Comparison of ENCODE assay signal across 8 cellular contexts in the genomic region with DNA sequence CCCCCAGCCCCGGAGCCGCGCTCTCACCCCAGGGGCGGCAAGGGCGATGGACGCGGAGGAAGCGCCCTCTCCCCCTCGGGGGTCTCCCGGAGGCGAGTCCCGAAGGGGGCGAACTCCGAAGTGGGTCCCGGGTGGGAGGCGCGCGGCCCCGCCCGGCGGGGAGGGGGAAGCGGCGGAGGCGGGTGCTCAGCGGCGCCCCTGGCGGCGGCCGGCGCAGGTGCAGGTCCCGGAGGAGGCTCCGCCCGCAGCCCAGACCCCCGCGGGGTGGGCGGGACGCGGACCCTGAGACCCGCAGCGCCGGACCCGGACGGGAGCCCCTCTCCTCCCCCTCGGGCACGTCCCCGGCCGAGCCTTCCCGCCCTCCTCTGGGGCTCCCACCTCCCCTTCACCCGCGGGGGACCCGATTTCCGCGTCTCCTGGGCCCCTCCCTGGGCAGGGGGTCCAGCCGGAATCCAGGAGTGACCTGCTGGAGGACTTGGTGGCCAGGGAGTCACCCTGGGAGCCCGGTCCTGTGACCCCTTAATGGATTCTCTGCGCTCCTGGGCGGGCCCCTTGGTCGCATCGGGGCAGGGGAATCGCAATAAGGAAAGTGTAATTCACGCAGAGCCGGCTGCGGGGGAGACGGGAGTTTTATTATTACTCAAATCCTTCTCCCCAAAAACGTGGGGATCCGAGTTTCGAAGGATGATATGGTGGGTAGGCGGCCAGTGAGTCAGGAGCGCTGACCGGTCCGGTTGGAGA. TPM values are rescaled to one million over a fixed set of nuclear protein-coding genes. Genes with fewer than 3 reads are reported as not detected.
DNase-seq lines count a peak whose midpoint lies in the region; ATAC-seq, FAIRE-seq and TF ChIP-seq lines count a peak whose summit lies in the region.
"Not testable (repeated sequence)": the region's sequence is repeated elsewhere in the genome, so short reads cannot be mapped to it uniquely, and the experiment has no call there.
"Had no signal": no experiment of that assay in that cellular context is flagged by ENCODE, and none has a peak within 500 bp of the region (broad histone marks: within the 10 kb centered on the region; RNA-seq: fewer than 3 reads in every experiment).

No MANE protein-coding gene starts in this region.

- not testable (repeated sequence) for H2BK5ac ChIP-seq in mesendoderm (ENCODE audit: low read length)

- peaks cover 56% of the 10 kb centered on the region for H3K4me1 Mint-ChIP-seq in WTC11
- H3K4me1 Mint-ChIP-seq in astrocyte (ENCODE audit: low read depth, unreplicated experiment): peaks cover 25% of the 10 kb centered on the region

- not testable (repeated sequence) for H3K9me3 Mint-ChIP-seq in WTC11; astrocyte (ENCODE audit: unreplicated experiment)

- not testable (repeated sequence) for TF ChIP-seq CTCF in WTC11 (IDR thresholded peaks at IDR 0.05); astrocyte (IDR thresholded peaks at IDR 0.05; ENCODE audit: insufficient read depth, low read depth, low read length); fibroblast of pulmonary artery (IDR thresholded peaks at IDR 0.05; ENCODE audit: low read length, missing control alignments); gastrocnemius medialis (IDR thresholded peaks at IDR 0.05 in 4 of 5, conservative IDR thresholded peaks at IDR 0.05 in 1 of 5)

- H3K9ac ChIP-seq in astrocyte (ENCODE audit: low read length); mesendoderm (ENCODE audit: low read length): not testable (repeated sequence)

- POLR2A ChIA-PET in WTC11 (lab: Charles Lee): not testable (repeated sequence)

- H3K4me3 Mint-ChIP-seq in WTC11: peak overlapping the region; percentile 63
- H3K4me3 Mint-ChIP-seq in astrocyte (ENCODE audit: unreplicated experiment): peak overlapping the region; percentile 81

- H3K4me2 ChIP-seq in astrocyte (ENCODE audit: low read length): peak overlapping the region; percentile 55
- H3K4me2 ChIP-seq in mesendoderm (ENCODE audit: low read length): not testable (repeated sequence)

- not testable (repeated sequence) for H3K9me3 ChIP-seq in astrocyte (ENCODE audit: insufficient read depth, low read depth, low read length); gastrocnemius medialis

- H3K36me3 Mint-ChIP-seq in WTC11: peaks cover 11% of the 10 kb centered on the region
- not testable (repeated sequence) for H3K36me3 Mint-ChIP-seq in astrocyte (ENCODE audit: low read depth, unreplicated experiment)

- H3K36me3 ChIP-seq in astrocyte (ENCODE audit: insufficient read depth, low read length); mesendoderm (ENCODE audit: control insufficient read depth, insufficient read depth, low read length); gastrocnemius medialis: not testable (repeated sequence)

- H2BK120ac ChIP-seq in mesendoderm (ENCODE audit: low read depth, low read length): not testable (repeated sequence)

- H3K27ac Mint-ChIP-seq in WTC11: not testable (repeated sequence)
- H3K27ac Mint-ChIP-seq in astrocyte (ENCODE audit: unreplicated experiment): peak overlapping the region; percentile 93

- CTCF ChIA-PET in WTC11 (lab: Charles Lee): interaction anchor here (1.1 kb wide), 1 partner anchor 12 kb away, joined by 7 read pairs; no protein-coding TSS in a partner anchor

- H4K8ac ChIP-seq in mesendoderm (ENCODE audit: low read depth, low read length): not testable (repeated sequence)

- H3K56ac ChIP-seq in mesendoderm (ENCODE audit: low read length): not testable (repeated sequence)

- H3K4me3 ChIP-seq in astrocyte (ENCODE audit: insufficient read depth, low read depth, low read length); mesendoderm (ENCODE audit: low read length): not testable (repeated sequence)
- H3K4me3 ChIP-seq in fibroblast of pulmonary artery (replicated peaks; ENCODE audit: low read depth, low read length) (peak overlapping the region; percentile 34), gastrocnemius medialis (peak overlapping the region in 3 of 4 donors; percentile 20 to 48 (median 37))

- in situ Hi-C loops in gastrocnemius medialis (cut with MboI; ENCODE audit: low sequenced_read_pairs in 4 of 4): loop anchor here in 1 of 4 donors (5.0 kb wide), 1 partner anchor 41 kb away; no protein-coding TSS in a partner anchor

- peaks cover 22% of the 10 kb centered on the region for H3K4me1 ChIP-seq in astrocyte (ENCODE audit: insufficient read depth, low read length)
- H3K4me1 ChIP-seq in mesendoderm (ENCODE audit: control insufficient read depth, low read depth, low read length): peaks cover 14% of the 10 kb centered on the region
- H3K4me1 ChIP-seq in gastrocnemius medialis: peaks cover 7 to 14% of the 10 kb centered on the region in 2 donors

- no CpG with 5 or more reads among the region's 71 CpGs for WGBS in mesendoderm (ENCODE audit: extremely low coverage, insufficient coverage, low lambda C conversion rate)

- TF ChIP-seq POLR2A in gastrocnemius medialis (IDR thresholded peaks at IDR 0.05): not testable (repeated sequence)

- not testable (repeated sequence) for H3K27me3 Mint-ChIP-seq in WTC11 (ENCODE audit: low read depth); astrocyte (ENCODE audit: low read depth, unreplicated experiment)

- not testable (repeated sequence) for H4K5ac ChIP-seq in mesendoderm (ENCODE audit: low read length)

- H3K79me2 ChIP-seq in astrocyte (ENCODE audit: insufficient read depth, low read length): not testable (repeated sequence)
- H3K79me2 ChIP-seq in mesendoderm (ENCODE audit: control insufficient read depth, insufficient read depth, low read length): peaks cover 28% of the 10 kb centered on the region

- DNase-seq in GM18507 (ENCODE audit: extremely low spot score, insufficient read length, low read depth); WTC11 (ENCODE audit: low spot score); astrocyte (ENCODE audit: low read depth); fibroblast of pulmonary artery (ENCODE audit: low read depth); mesendoderm; gastrocnemius medialis: not testable (repeated sequence)

- not testable (repeated sequence) for H3K27ac ChIP-seq in astrocyte (ENCODE audit: low read depth, low read length); mesendoderm (ENCODE audit: low read depth, low read length)
- peak overlapping the region; percentile 74 to 82 (median 78) for H3K27ac ChIP-seq in gastrocnemius medialis

- H3K18ac ChIP-seq in mesendoderm (ENCODE audit: low read length): not testable (repeated sequence)

- H2AK5ac ChIP-seq in mesendoderm (ENCODE audit: low read length): not testable (repeated sequence)

- H2BK15ac ChIP-seq in mesendoderm (replicated peaks; ENCODE audit: low read depth): not testable (repeated sequence)

- peak overlapping the region; percentile 39 for H3K4ac ChIP-seq in mesendoderm (ENCODE audit: low read depth, low read length)

- intact Hi-C loops in gastrocnemius medialis (cut with DNase I; ENCODE audit: low total_unique reads): not testable (repeated sequence)

- not testable (repeated sequence) for H2AFZ ChIP-seq in astrocyte (ENCODE audit: low read depth, low read length)

- FAIRE-seq in GM18507 (lab: Jason Lieb, UNC): peak; percentile 71
- FAIRE-seq in astrocyte (lab: Jason Lieb, UNC): not testable (repeated sequence)

- H4K20me1 ChIP-seq in astrocyte (ENCODE audit: insufficient read depth, low read length): not testable (repeated sequence)

- H3K27me3 ChIP-seq in astrocyte (ENCODE audit: insufficient read depth, low read length): peaks cover 10% of the 10 kb centered on the region
- H3K27me3 ChIP-seq in mesendoderm (ENCODE audit: insufficient read depth, low read length, poor library complexity); gastrocnemius medialis: not testable (repeated sequence)

- ATAC-seq in HG03108 (IDR thresholded peaks at IDR 0.05; ENCODE audit: unreplicated experiment) (peak; percentile 27), WTC11 (peak; percentile 31), gastrocnemius medialis (peak; percentile 35 to 55)

- H3K23ac ChIP-seq in mesendoderm (ENCODE audit: low read length): not testable (repeated sequence)

- not testable (repeated sequence) for H3K79me1 ChIP-seq in mesendoderm (ENCODE audit: low read length)

RNA-seq across cellular contexts. Expression of a gene that starts 2.7 kb away (rescaled TPM):
- 544 to 679 TPM (median 640 TPM) in 3 replicates for total RNA-seq in WTC11 (2021)
- 526 and 631 TPM in 2 replicates for total RNA-seq in astrocyte
- polyA plus RNA-seq in mesendoderm (2013, experiment 1 of 2): 1,155 TPM
- 1,131 TPM for polyA plus RNA-seq in mesendoderm (2013, experiment 2 of 2)
- 100 to 1,000 TPM in 1 of 4 donors, 10 to 100 TPM in 3; 47.8 to 103 (median 80.5) TPM for total RNA-seq in gastrocnemius medialis

RNA-seq across cellular contexts. Expression of a gene that starts 3.6 kb away (rescaled TPM):
- total RNA-seq in WTC11 (2021) (436 to 616 TPM (median 577 TPM) in 3 replicates), astrocyte (474 and 575 TPM in 2 replicates), gastrocnemius medialis (10 to 100 TPM; 37.8 to 80.9 (median 44.9) TPM)
- polyA plus RNA-seq in mesendoderm (2013, experiment 1 of 2): 1,871 TPM
- polyA plus RNA-seq in mesendoderm (2013, experiment 2 of 2): 1,795 TPM

RNA-seq across cellular contexts. Expression of a gene that starts 9.5 kb away (rescaled TPM):
- total RNA-seq in WTC11 (2021) (381 to 503 TPM (median 481 TPM) in 3 replicates), astrocyte (642 and 757 TPM in 2 replicates), gastrocnemius medialis (10 to 100 TPM; 46.3 to 83.6 (median 63.2) TPM)
- 612 TPM for polyA plus RNA-seq in mesendoderm (2013, experiment 1 of 2)
- 633 TPM for polyA plus RNA-seq in mesendoderm (2013, experiment 2 of 2)

RNA-seq across cellular contexts. Expression of a gene that starts 11.9 kb away (rescaled TPM):
- total RNA-seq in WTC11 (2021): not detected in 3 replicates
- not detected in 2 replicates for total RNA-seq in astrocyte
- 0.13 TPM for polyA plus RNA-seq in mesendoderm (2013, experiment 1 of 2)
- 0.15 TPM for polyA plus RNA-seq in mesendoderm (2013, experiment 2 of 2)
- total RNA-seq in gastrocnemius medialis: not detected
- total RNA-seq: occipital lobe had no signal

RNA-seq across cellular contexts. Expression of a gene that starts 22.3 kb away (rescaled TPM):
- total RNA-seq in WTC11 (2021) (74.9 to 111 TPM (median 106 TPM) in 3 replicates), astrocyte (22.9 and 25.1 TPM in 2 replicates), gastrocnemius medialis (1 to 10 TPM in 3 of 4 donors, under 1 TPM in 1; 0.98 to 3.4 (median 2.7) TPM)
- polyA plus RNA-seq in mesendoderm (2013, experiment 1 of 2): 27.3 TPM
- 26.0 TPM for polyA plus RNA-seq in mesendoderm (2013, experiment 2 of 2)
